Comparison of ENCODE assay signal across 1 cellular context in the genomic region with DNA sequence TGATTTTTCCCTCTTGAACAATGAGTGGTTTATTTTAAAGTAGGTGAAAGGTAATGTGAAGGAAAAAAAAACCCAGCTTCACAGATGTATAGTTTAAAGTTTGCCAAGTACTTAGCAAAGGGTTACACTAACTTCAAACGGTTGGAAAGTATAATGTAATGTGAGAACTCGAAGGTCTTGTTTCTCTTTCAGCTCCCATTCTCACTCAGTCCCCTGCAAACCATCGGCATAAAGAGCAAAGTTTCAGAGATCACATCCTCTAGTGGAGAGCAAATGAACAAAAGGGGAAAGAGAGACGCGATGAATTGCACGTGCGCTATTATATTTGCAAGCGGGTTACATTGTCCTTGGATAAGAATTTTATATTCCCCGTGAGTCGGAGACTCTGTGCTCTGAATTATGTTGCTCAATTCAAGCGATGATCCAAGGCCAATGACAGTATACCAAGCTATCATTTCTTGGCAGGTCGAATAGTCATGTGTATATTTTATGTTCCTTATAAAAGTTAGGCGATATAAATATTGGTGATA.
A peak's percentile ranks its signal among the peaks of the same experiment; 100 is the strongest.
TF ChIP-seq lines count a peak whose summit lies in the region.

No MANE protein-coding gene starts in this region.

TF ChIP-seq in HepG2, 621 proteins besides CTCF, POLR2A, EP300 and RAD21 (continued from another document and continues in another):
- TF ChIP-seq, protein P1, sequence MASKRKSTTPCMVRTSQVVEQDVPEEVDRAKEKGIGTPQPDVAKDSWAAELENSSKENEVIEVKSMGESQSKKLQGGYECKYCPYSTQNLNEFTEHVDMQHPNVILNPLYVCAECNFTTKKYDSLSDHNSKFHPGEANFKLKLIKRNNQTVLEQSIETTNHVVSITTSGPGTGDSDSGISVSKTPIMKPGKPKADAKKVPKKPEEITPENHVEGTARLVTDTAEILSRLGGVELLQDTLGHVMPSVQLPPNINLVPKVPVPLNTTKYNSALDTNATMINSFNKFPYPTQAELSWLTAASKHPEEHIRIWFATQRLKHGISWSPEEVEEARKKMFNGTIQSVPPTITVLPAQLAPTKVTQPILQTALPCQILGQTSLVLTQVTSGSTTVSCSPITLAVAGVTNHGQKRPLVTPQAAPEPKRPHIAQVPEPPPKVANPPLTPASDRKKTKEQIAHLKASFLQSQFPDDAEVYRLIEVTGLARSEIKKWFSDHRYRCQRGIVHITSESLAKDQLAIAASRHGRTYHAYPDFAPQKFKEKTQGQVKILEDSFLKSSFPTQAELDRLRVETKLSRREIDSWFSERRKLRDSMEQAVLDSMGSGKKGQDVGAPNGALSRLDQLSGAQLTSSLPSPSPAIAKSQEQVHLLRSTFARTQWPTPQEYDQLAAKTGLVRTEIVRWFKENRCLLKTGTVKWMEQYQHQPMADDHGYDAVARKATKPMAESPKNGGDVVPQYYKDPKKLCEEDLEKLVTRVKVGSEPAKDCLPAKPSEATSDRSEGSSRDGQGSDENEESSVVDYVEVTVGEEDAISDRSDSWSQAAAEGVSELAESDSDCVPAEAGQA (IDR thresholded peaks at IDR 0.05; ENCODE audit: low read depth), result no peak
- TF ChIP-seq, protein P1 (CRISPR knock-in tag; IDR thresholded peaks at IDR 0.05; ENCODE audit: borderline replicate concordance), result no peak
- TF ChIP-seq, protein P2, sequence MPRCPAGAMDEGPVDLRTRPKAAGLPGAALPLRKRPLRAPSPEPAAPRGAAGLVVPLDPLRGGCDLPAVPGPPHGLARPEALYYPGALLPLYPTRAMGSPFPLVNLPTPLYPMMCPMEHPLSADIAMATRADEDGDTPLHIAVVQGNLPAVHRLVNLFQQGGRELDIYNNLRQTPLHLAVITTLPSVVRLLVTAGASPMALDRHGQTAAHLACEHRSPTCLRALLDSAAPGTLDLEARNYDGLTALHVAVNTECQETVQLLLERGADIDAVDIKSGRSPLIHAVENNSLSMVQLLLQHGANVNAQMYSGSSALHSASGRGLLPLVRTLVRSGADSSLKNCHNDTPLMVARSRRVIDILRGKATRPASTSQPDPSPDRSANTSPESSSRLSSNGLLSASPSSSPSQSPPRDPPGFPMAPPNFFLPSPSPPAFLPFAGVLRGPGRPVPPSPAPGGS (CRISPR knock-in tag; IDR thresholded peaks at IDR 0.05), result no peak
- TF ChIP-seq HNRNPLL (IDR thresholded peaks at IDR 0.05; ENCODE audit: low read depth, low read length, poor library complexity, severe bottlenecking) (no peak), HNF4G (IDR thresholded peaks at IDR 0.05; ENCODE audit: borderline replicate concordance, low read depth, low read length) (peak; percentile 55), HNF4G (CRISPR knock-in tag; IDR thresholded peaks at IDR 0.05; ENCODE audit: borderline replicate concordance, low read depth) (peak; percentile 48; the same call in 1 of the 2 replicates), ZNF350 (CRISPR knock-in tag; IDR thresholded peaks at IDR 0.05; ENCODE audit: borderline replicate concordance, low read depth) (no peak), TARDBP (CRISPR knock-in tag; IDR thresholded peaks at IDR 0.05) (peak; percentile 88), HNRNPK (IDR thresholded peaks at IDR 0.05; ENCODE audit: low read depth, low read length, poor library complexity, severe bottlenecking) (no peak), SSRP1 (CRISPR knock-in tag; IDR thresholded peaks at IDR 0.05) (0 out of 2 replicates have a peak, but pooled peaks have one; percentile 28), ZNF296 (CRISPR knock-in tag; conservative IDR thresholded peaks at IDR 0.05) (no peak), ZNF761 (CRISPR knock-in tag; conservative IDR thresholded peaks at IDR 0.05) (no peak), NFIB (CRISPR knock-in tag; IDR thresholded peaks at IDR 0.05; ENCODE audit: borderline replicate concordance) (no peak), DNMT3B (CRISPR knock-in tag; conservative IDR thresholded peaks at IDR 0.05) (0 out of 2 replicates have a peak, but pooled peaks have one; percentile 21), SP4 (CRISPR knock-in tag; IDR thresholded peaks at IDR 0.05) (no peak), SRY (CRISPR knock-in tag; IDR thresholded peaks at IDR 0.05) (no peak), ZNF569 (CRISPR knock-in tag; IDR thresholded peaks at IDR 0.05; ENCODE audit: borderline replicate concordance) (no peak), ZNF570 (CRISPR knock-in tag; IDR thresholded peaks at IDR 0.05; ENCODE audit: borderline replicate concordance) (no peak), SUZ12 (IDR thresholded peaks at IDR 0.05; ENCODE audit: low read depth, low read length) (no peak), RCOR2 (CRISPR knock-in tag; IDR thresholded peaks at IDR 0.05) (peak; percentile 15; the same call in 1 of the 2 replicates), ZNF232 (CRISPR knock-in tag; IDR thresholded peaks at IDR 0.05; ENCODE audit: borderline replicate concordance) (no peak), ATF7-NPFF (CRISPR knock-in tag; IDR thresholded peaks at IDR 0.05; ENCODE audit: low read depth) (no peak), HES4 (CRISPR knock-in tag; IDR thresholded peaks at IDR 0.05; ENCODE audit: borderline replicate concordance) (no peak), LCORL (IDR thresholded peaks at IDR 0.05) (no peak), LCORL (CRISPR knock-in tag; IDR thresholded peaks at IDR 0.05) (peak; percentile 22; the same call in 1 of the 2 replicates), ZBTB3 (CRISPR knock-in tag; IDR thresholded peaks at IDR 0.05; ENCODE audit: borderline replicate concordance, low read depth) (no peak), SRSF9 (IDR thresholded peaks at IDR 0.05; ENCODE audit: borderline replicate concordance, insufficient read depth, low read depth, low read length, poor library complexity, severe bottlenecking) (no peak), ZNF543 (CRISPR knock-in tag; IDR thresholded peaks at IDR 0.05) (no peak)
- TF ChIP-seq, protein P3, sequence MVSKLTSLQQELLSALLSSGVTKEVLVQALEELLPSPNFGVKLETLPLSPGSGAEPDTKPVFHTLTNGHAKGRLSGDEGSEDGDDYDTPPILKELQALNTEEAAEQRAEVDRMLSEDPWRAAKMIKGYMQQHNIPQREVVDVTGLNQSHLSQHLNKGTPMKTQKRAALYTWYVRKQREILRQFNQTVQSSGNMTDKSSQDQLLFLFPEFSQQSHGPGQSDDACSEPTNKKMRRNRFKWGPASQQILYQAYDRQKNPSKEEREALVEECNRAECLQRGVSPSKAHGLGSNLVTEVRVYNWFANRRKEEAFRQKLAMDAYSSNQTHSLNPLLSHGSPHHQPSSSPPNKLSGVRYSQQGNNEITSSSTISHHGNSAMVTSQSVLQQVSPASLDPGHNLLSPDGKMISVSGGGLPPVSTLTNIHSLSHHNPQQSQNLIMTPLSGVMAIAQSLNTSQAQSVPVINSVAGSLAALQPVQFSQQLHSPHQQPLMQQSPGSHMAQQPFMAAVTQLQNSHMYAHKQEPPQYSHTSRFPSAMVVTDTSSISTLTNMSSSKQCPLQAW (CRISPR knock-in tag; IDR thresholded peaks at IDR 0.05), result peak; percentile 75; the same call in 1 of the 2 replicates
- TF ChIP-seq, protein P4, sequence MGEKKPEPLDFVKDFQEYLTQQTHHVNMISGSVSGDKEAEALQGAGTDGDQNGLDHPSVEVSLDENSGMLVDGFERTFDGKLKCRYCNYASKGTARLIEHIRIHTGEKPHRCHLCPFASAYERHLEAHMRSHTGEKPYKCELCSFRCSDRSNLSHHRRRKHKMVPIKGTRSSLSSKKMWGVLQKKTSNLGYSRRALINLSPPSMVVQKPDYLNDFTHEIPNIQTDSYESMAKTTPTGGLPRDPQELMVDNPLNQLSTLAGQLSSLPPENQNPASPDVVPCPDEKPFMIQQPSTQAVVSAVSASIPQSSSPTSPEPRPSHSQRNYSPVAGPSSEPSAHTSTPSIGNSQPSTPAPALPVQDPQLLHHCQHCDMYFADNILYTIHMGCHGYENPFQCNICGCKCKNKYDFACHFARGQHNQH (CRISPR knock-in tag; IDR thresholded peaks at IDR 0.05), result peak; percentile 67; the same call in 1 of the 2 replicates
- TF ChIP-seq, protein P5, sequence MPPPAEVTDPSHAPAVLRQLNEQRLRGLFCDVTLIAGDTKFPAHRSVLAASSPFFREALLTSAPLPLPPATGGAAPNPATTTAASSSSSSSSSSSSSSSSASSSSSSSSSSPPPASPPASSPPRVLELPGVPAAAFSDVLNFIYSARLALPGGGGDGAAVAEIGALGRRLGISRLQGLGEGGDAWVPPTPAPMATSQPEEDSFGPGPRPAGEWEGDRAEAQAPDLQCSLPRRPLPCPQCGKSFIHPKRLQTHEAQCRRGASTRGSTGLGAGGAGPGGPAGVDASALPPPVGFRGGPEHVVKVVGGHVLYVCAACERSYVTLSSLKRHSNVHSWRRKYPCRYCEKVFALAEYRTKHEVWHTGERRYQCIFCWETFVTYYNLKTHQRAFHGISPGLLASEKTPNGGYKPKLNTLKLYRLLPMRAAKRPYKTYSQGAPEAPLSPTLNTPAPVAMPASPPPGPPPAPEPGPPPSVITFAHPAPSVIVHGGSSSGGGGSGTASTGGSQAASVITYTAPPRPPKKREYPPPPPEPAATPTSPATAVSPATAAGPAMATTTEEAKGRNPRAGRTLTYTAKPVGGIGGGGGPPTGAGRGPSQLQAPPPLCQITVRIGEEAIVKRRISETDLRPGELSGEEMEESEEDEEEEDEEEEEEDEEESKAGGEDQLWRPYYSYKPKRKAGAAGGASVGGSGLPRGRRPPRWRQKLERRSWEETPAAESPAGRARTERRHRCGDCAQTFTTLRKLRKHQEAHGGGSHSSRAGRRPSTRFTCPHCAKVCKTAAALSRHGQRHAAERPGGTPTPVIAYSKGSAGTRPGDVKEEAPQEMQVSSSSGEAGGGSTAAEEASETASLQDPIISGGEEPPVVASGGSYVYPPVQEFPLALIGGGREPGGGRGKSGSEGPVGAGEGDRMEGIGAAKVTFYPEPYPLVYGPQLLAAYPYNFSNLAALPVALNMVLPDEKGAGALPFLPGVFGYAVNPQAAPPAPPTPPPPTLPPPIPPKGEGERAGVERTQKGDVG (CRISPR knock-in tag; IDR thresholded peaks at IDR 0.05; ENCODE audit: borderline replicate concordance), result no peak
- TF ChIP-seq, protein P6, sequence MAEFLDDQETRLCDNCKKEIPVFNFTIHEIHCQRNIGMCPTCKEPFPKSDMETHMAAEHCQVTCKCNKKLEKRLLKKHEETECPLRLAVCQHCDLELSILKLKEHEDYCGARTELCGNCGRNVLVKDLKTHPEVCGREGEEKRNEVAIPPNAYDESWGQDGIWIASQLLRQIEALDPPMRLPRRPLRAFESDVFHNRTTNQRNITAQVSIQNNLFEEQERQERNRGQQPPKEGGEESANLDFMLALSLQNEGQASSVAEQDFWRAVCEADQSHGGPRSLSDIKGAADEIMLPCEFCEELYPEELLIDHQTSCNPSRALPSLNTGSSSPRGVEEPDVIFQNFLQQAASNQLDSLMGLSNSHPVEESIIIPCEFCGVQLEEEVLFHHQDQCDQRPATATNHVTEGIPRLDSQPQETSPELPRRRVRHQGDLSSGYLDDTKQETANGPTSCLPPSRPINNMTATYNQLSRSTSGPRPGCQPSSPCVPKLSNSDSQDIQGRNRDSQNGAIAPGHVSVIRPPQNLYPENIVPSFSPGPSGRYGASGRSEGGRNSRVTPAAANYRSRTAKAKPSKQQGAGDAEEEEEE (CRISPR knock-in tag; IDR thresholded peaks at IDR 0.05; ENCODE audit: borderline replicate concordance), result no peak
- TF ChIP-seq, protein P7, sequence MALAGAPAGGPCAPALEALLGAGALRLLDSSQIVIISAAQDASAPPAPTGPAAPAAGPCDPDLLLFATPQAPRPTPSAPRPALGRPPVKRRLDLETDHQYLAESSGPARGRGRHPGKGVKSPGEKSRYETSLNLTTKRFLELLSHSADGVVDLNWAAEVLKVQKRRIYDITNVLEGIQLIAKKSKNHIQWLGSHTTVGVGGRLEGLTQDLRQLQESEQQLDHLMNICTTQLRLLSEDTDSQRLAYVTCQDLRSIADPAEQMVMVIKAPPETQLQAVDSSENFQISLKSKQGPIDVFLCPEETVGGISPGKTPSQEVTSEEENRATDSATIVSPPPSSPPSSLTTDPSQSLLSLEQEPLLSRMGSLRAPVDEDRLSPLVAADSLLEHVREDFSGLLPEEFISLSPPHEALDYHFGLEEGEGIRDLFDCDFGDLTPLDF (CRISPR knock-in tag; IDR thresholded peaks at IDR 0.05), result no peak
- TF ChIP-seq, protein P8, sequence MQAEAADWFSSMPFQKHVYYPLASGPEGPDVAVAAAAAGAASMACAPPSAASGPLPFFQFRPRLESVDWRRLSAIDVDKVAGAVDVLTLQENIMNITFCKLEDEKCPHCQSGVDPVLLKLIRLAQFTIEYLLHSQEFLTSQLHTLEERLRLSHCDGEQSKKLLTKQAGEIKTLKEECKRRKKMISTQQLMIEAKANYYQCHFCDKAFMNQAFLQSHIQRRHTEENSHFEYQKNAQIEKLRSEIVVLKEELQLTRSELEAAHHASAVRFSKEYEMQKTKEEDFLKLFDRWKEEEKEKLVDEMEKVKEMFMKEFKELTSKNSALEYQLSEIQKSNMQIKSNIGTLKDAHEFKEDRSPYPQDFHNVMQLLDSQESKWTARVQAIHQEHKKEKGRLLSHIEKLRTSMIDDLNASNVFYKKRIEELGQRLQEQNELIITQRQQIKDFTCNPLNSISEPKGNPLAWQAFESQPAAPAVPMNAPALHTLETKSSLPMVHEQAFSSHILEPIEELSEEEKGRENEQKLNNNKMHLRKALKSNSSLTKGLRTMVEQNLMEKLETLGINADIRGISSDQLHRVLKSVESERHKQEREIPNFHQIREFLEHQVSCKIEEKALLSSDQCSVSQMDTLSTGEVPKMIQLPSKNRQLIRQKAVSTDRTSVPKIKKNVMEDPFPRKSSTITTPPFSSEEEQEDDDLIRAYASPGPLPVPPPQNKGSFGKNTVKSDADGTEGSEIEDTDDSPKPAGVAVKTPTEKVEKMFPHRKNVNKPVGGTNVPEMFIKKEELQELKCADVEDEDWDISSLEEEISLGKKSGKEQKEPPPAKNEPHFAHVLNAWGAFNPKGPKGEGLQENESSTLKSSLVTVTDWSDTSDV (CRISPR knock-in tag; IDR thresholded peaks at IDR 0.05), result no peak
